Comparison of ENCODE assay signal across 1 cellular context in the genomic region with DNA sequence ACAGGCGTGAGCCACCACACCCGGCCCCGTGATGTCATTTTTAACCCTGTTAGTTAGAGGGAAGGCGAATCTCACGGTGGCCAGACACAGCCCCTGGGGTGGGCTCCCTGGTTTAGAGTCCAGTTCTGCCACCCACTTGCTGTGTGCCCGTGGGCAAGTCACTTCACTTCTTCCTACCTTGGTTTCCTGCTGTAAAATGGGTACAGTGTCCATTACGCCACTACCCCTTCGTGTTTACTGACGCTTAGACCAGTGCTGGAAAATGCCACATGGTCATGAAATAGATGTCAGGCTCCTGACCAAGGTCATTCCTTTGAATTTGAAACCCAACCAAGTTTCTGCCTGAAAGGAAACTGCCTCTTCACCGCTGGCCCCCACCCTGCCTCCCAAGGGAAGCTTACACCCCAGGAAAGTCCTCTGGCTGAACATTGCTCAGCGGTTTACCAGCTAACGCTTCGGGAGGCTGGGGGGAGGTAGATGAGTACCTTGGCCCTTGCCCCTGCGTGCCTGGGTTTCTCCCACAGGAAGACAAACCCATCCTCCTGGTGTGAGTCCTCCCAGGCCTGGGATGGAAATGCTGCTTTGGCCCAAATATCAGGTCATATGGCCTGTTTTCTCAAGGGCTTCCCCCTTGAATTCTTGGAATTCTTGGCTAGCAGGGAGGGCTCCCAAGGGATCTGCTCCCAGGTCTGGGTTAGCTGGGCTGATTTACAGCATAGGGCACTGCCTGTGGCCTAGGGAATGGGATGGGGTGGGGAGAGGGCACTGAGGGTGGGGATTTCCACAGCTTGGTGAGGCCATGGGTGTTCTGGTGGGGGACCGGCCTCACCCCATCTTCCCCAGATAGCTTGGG.
A peak's percentile ranks its signal among the peaks of the same experiment; 100 is the strongest.
TF ChIP-seq lines count a peak whose summit lies in the region.

No MANE protein-coding gene starts in this region.

TF ChIP-seq in WTC11, 78 proteins besides CTCF, POLR2A, EP300 and RAD21 (continued from another document):
- TF ChIP-seq, protein P1, sequence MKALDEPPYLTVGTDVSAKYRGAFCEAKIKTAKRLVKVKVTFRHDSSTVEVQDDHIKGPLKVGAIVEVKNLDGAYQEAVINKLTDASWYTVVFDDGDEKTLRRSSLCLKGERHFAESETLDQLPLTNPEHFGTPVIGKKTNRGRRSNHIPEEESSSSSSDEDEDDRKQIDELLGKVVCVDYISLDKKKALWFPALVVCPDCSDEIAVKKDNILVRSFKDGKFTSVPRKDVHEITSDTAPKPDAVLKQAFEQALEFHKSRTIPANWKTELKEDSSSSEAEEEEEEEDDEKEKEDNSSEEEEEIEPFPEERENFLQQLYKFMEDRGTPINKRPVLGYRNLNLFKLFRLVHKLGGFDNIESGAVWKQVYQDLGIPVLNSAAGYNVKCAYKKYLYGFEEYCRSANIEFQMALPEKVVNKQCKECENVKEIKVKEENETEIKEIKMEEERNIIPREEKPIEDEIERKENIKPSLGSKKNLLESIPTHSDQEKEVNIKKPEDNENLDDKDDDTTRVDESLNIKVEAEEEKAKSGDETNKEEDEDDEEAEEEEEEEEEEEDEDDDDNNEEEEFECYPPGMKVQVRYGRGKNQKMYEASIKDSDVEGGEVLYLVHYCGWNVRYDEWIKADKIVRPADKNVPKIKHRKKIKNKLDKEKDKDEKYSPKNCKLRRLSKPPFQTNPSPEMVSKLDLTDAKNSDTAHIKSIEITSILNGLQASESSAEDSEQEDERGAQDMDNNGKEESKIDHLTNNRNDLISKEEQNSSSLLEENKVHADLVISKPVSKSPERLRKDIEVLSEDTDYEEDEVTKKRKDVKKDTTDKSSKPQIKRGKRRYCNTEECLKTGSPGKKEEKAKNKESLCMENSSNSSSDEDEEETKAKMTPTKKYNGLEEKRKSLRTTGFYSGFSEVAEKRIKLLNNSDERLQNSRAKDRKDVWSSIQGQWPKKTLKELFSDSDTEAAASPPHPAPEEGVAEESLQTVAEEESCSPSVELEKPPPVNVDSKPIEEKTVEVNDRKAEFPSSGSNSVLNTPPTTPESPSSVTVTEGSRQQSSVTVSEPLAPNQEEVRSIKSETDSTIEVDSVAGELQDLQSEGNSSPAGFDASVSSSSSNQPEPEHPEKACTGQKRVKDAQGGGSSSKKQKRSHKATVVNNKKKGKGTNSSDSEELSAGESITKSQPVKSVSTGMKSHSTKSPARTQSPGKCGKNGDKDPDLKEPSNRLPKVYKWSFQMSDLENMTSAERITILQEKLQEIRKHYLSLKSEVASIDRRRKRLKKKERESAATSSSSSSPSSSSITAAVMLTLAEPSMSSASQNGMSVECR (CRISPR knock-in tag; IDR thresholded peaks at IDR 0.05; ENCODE audit: borderline replicate concordance), result no peak
- TF ChIP-seq AFF4 (CRISPR knock-in tag; IDR thresholded peaks at IDR 0.05; ENCODE audit: borderline replicate concordance) (no peak), JUN (CRISPR knock-in tag; IDR thresholded peaks at IDR 0.05) (no peak), NR2C2 (CRISPR knock-in tag; IDR thresholded peaks at IDR 0.05) (no peak), NR1H2 (CRISPR knock-in tag; IDR thresholded peaks at IDR 0.05) (no peak), TEAD4 (CRISPR knock-in tag; IDR thresholded peaks at IDR 0.05) (peak; percentile 76; the same call in 1 of the 2 replicates), ZNF263 (CRISPR knock-in tag; IDR thresholded peaks at IDR 0.05; ENCODE audit: low read depth) (no peak)
